Comparison of ENCODE assay signal across 1 cellular context in the genomic region with DNA sequence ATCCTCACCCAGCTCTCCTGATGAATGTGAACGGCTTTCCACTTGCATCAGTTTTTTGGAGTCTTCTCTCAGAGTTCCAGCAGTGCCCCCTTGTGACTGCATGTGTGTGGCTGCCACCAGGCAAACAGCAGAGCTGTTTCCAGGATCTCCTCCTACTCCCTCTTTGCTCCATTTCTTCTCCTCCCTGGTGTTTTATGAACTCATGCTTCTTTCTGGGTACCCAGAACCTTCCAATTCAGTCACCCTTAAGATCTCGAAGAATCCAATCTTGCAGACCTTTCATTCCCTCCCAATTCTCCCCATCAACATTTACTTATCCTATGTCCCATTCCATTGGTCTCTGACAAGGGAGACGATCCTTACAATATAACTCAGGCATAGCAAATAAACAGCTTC.
TF ChIP-seq lines count a peak whose summit lies in the region.

No MANE protein-coding gene starts in this region.

TF ChIP-seq in Ishikawa, 13 proteins besides CTCF, POLR2A, EP300 and RAD21 (continued from another document):
- TF ChIP-seq, protein P1, sequence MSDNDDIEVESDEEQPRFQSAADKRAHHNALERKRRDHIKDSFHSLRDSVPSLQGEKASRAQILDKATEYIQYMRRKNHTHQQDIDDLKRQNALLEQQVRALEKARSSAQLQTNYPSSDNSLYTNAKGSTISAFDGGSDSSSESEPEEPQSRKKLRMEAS (IDR thresholded peaks at IDR 0.05): no peak
- TF ChIP-seq CREB1 (IDR thresholded peaks at IDR 0.05; ENCODE audit: low read depth): no peak
